In genomic region chr7:122380993-122381392, GRCh38 we compare ENCODE assay signal across 23 cellular contexts.
DNase-seq lines count a peak whose midpoint lies in the region; ATAC-seq and TF ChIP-seq lines count a peak whose summit lies in the region.
"Had no signal": no experiment of that assay in that cellular context is flagged by ENCODE, and none has a peak within 500 bp of the region (broad histone marks: within the 10 kb centered on the region; RNA-seq: fewer than 3 reads in every experiment).

No MANE protein-coding gene starts in this region.

- H3K4me3 ChIP-seq in A673 (ENCODE audit: low read depth, low read length, poor library complexity, severe bottlenecking) (no peak overlapping the region), endodermal cell (ENCODE audit: low read length) (no peak overlapping the region)
- H3K4me3 ChIP-seq: A549, testis, vagina had no signal

- H3K27ac ChIP-seq in A673 (ENCODE audit: low read depth, low read length, poor library complexity, severe bottlenecking): no peak overlapping the region
- H3K27ac ChIP-seq in endodermal cell (ENCODE audit: low read depth, low read length): no peak overlapping the region
- H3K27ac ChIP-seq: A549, testis, vagina had no signal

- H3K27me3 Mint-ChIP-seq in endodermal cell (ENCODE audit: insufficient read depth): no peaks in the 10 kb centered on the region
- H3K27me3 Mint-ChIP-seq in activated CD8-positive, alpha-beta T cell treated with anti-CD3 and anti-CD28 coated beads for 36 hours: no peaks in the 10 kb centered on the region
- H3K27me3 Mint-ChIP-seq: activated T-cell treated with anti-CD3 and anti-CD28 coated beads, Interleukin-2, amount 50 U/mL, for 24 hours; CD4-positive, alpha-beta memory T cell; central memory CD8-positive, alpha-beta T cell; T-helper 17 cell had no signal

- WGBS in endodermal cell (ENCODE audit: insufficient coverage in 1 of 2, insufficient read length in 1 of 2), 2 experiments: 49% methylated on average over 3 of the region's 3 CpGs; no CpG with 5 or more reads in 1 of the 2 experiments

- no peaks in the 10 kb centered on the region for H3K36me3 Mint-ChIP-seq in endodermal cell (ENCODE audit: low read depth)
- no peaks in the 10 kb centered on the region for H3K36me3 Mint-ChIP-seq in activated CD8-positive, alpha-beta T cell treated with anti-CD3 and anti-CD28 coated beads for 36 hours (ENCODE audit: low read depth)
- H3K36me3 Mint-ChIP-seq: CD4-positive, alpha-beta memory T cell; mesothelial cell of epicardium; naive thymus-derived CD4-positive, alpha-beta T cell had no signal

- POLR2A ChIA-PET in A673 (lab: Charles Lee; ENCODE audit: low non-redundant PET): interaction anchor here (0.7 kb wide), 1 partner anchor 40 kb away, joined by 3 read pairs; no protein-coding TSS in a partner anchor
- POLR2A ChIA-PET in activated CD8-positive, alpha-beta T cell treated with anti-CD3 and anti-CD28 coated beads for 36 hours (lab: Charles Lee): no interaction called here

- no peak for TF ChIP-seq CTCF in A673 (conservative IDR thresholded peaks at IDR 0.05; ENCODE audit: low read depth, low read length)
- TF ChIP-seq CTCF in endodermal cell (conservative IDR thresholded peaks at IDR 0.05): no peak
- no peak for TF ChIP-seq CTCF in activated CD8-positive, alpha-beta T cell treated with anti-CD3 and anti-CD28 coated beads for 36 hours (IDR thresholded peaks at IDR 0.05)

- BruUV-seq in A673 (replicated peaks; lab: Mats Ljungman, UMichigan): no TSS peak

- intact Hi-C loops in A673 (cut with micrococcal nuclease; ENCODE audit: unreplicated experiment): no loop called here
- intact Hi-C loops in activated CD8-positive, alpha-beta T cell treated with anti-CD3 and anti-CD28 coated beads for 36 hours (cut with micrococcal nuclease): no loop called here
- intact Hi-C loops in left ventricle myocardium superior (cut with micrococcal nuclease): no loop called here

- CTCF ChIA-PET in A673 (lab: Charles Lee): no interaction called here
- CTCF ChIA-PET in activated CD8-positive, alpha-beta T cell treated with anti-CD3 and anti-CD28 coated beads for 36 hours (lab: Charles Lee): no interaction called here

- H3K27ac Mint-ChIP-seq in endodermal cell: no peak overlapping the region
- H3K27ac Mint-ChIP-seq in activated CD8-positive, alpha-beta T cell treated with anti-CD3 and anti-CD28 coated beads for 36 hours: no peak overlapping the region
- H3K27ac Mint-ChIP-seq: activated T-cell treated with anti-CD3 and anti-CD28 coated beads, Interleukin-2, amount 50 U/mL, for 24 hours; CD4-positive, alpha-beta memory T cell; mesothelial cell of epicardium; naive thymus-derived CD4-positive, alpha-beta T cell; T-helper 17 cell had no signal

- H3K27me3 ChIP-seq in A673 (replicated peaks; ENCODE audit: insufficient read depth, low read depth, low read length, poor library complexity) (no peaks in the 10 kb centered on the region), endodermal cell (ENCODE audit: control insufficient read depth, insufficient read depth, low read length, poor library complexity, severe bottlenecking) (no peaks in the 10 kb centered on the region)
- H3K27me3 ChIP-seq: testis, vagina had no signal

- no peaks in the 10 kb centered on the region for H3K9me3 Mint-ChIP-seq in endodermal cell
- no peaks in the 10 kb centered on the region for H3K9me3 Mint-ChIP-seq in activated CD8-positive, alpha-beta T cell treated with anti-CD3 and anti-CD28 coated beads for 36 hours

- H3K4me3 Mint-ChIP-seq in endodermal cell: no peak overlapping the region
- H3K4me3 Mint-ChIP-seq in activated CD8-positive, alpha-beta T cell treated with anti-CD3 and anti-CD28 coated beads for 36 hours: no peak overlapping the region
- H3K4me3 Mint-ChIP-seq: activated T-cell treated with anti-CD3 and anti-CD28 coated beads, Interleukin-2, amount 50 U/mL, for 24 hours; CD4-positive, alpha-beta memory T cell; central memory CD8-positive, alpha-beta T cell; mesothelial cell of epicardium; naive thymus-derived CD4-positive, alpha-beta T cell; T-helper 17 cell had no signal

- no peaks in the 10 kb centered on the region for H3K4me1 Mint-ChIP-seq in endodermal cell
- no peaks in the 10 kb centered on the region for H3K4me1 Mint-ChIP-seq in activated CD8-positive, alpha-beta T cell treated with anti-CD3 and anti-CD28 coated beads for 36 hours (ENCODE audit: low read depth)
- H3K4me1 Mint-ChIP-seq: CD4-positive, alpha-beta memory T cell; central memory CD8-positive, alpha-beta T cell; mesothelial cell of epicardium; naive thymus-derived CD4-positive, alpha-beta T cell; T-helper 17 cell had no signal

- peak; percentile 23 for DNase-seq in A673 (ENCODE audit: low spot score)
- peak; percentile 76 for DNase-seq in NCI-H526 treated with DMSO at 0.1 percent for 48 hours (lab: John Stamatoyannopoulos, UW)
- DNase-seq in endodermal cell: peak; percentile 48
- DNase-seq in activated CD8-positive, alpha-beta T cell treated with anti-CD3 and anti-CD28 coated beads for 36 hours: no peak
- no peak for DNase-seq in UCSD-AML1 (lab: John Stamatoyannopoulos, UW; ENCODE audit: unreplicated experiment)
- DNase-seq in cerebellar nuclear complex (lab: John Stamatoyannopoulos, UW): no peak
- DNase-seq in left ventricle myocardium superior: no peak
- DNase-seq: activated CD4-positive, alpha-beta T cell treated with anti-CD3 and anti-CD28 coated beads for 4 hours; activated T-cell treated with anti-CD3 and anti-CD28 coated beads, Interleukin-2, amount 50 U/mL, for 24 hours; CD4-positive, alpha-beta memory T cell; DMS 273 treated with DMSO at 0.1 percent for 48 hours; EL; naive thymus-derived CD4-positive, alpha-beta T cell; PC-3; SK-N-SH; stimulated activated naive CD8-positive, alpha-beta T cell treated with anti-CD3 and anti-CD28 coated beads, Interleukin-15, Interleukin-2, amounts not matched to agents 100 U/mL and 50 U/mL, for 24 hours; T-helper 17 cell; testis had no signal

- ATAC-seq in HG02798 (IDR thresholded peaks at IDR 0.05; ENCODE audit: poor library complexity, unreplicated experiment): peak; percentile 42
- no peak for ATAC-seq in activated CD8-positive, alpha-beta T cell treated with anti-CD3 and anti-CD28 coated beads for 36 hours
- no peak for ATAC-seq in left ventricle myocardium superior
- ATAC-seq: A549; naive thymus-derived CD4-positive, alpha-beta T cell; PC-3; stimulated activated naive CD8-positive, alpha-beta T cell treated with anti-CD3 and anti-CD28 coated beads, Interleukin-15, Interleukin-2, amounts not matched to agents 100 U/mL and 50 U/mL, for 24 hours; T-helper 17 cell had no signal

- no peaks in the 10 kb centered on the region for H3K9me3 ChIP-seq in A673 (ENCODE audit: low read depth, low read length, poor library complexity, severe bottlenecking)
- H3K9me3 ChIP-seq in endodermal cell (ENCODE audit: control insufficient read depth, low read length): no peaks in the 10 kb centered on the region
- H3K9me3 ChIP-seq: A549, SK-N-SH, testis, vagina had no signal

- H3K36me3 ChIP-seq in A673 (ENCODE audit: insufficient read depth, low read length, poor library complexity, severe bottlenecking): no peaks in the 10 kb centered on the region
- H3K36me3 ChIP-seq in endodermal cell (ENCODE audit: control insufficient read depth, insufficient read depth, low read length): no peaks in the 10 kb centered on the region
- H3K36me3 ChIP-seq: vagina had no signal

- H3K9ac ChIP-seq in endodermal cell (ENCODE audit: extremely low read depth, low read length, poor library complexity, severe bottlenecking): no peak overlapping the region
- H3K9ac ChIP-seq: SK-N-SH had no signal

- peaks cover 20% of the 10 kb centered on the region for H3K4me1 ChIP-seq in A673 (ENCODE audit: insufficient read depth, low read length, poor library complexity, severe bottlenecking)
- H3K4me1 ChIP-seq in endodermal cell (ENCODE audit: control insufficient read depth, insufficient read depth, low read length): no peaks in the 10 kb centered on the region
- H3K4me1 ChIP-seq: A549, testis, vagina had no signal

Comparison
In these comparisons a context has a peak if more than half of its experiments do, and no peak if none do; other contexts are left out.
1. DNase-seq: peak in A673 (single experiment), NCI-H526 treated with DMSO at 0.1 percent for 48 hours (single experiment) and endodermal cell (single experiment); none in activated CD8-positive, alpha-beta T cell treated with anti-CD3 and anti-CD28 coated beads for 36 hours (single experiment), UCSD-AML1 (single experiment), cerebellar nuclear complex (0 of 2) and left ventricle myocardium superior (single experiment).